Comparison of ENCODE assay signal across 10 cellular contexts in genomic region chr1:204296431-204296988, GRCh38.
DNase-seq lines count a peak whose midpoint lies in the region; ATAC-seq and TF ChIP-seq lines count a peak whose summit lies in the region.
"Had no signal": no experiment of that assay in that cellular context is flagged by ENCODE, and none has a peak within 500 bp of the region (broad histone marks: within the 10 kb centered on the region; RNA-seq: fewer than 3 reads in every experiment).

No MANE protein-coding gene starts in this region.

- no peak for TF ChIP-seq POLR2A in thyroid gland (IDR thresholded peaks at IDR 0.05)

- no peaks in the 10 kb centered on the region for H3K36me3 Mint-ChIP-seq in activated T-helper 17 cell treated with anti-CD3 and anti-CD28 coated beads, Interleukin-2, amount 50 U/mL, for 72 hours (ENCODE audit: low read depth)
- H3K36me3 Mint-ChIP-seq: activated CD4-positive, alpha-beta memory T cell treated with anti-CD3 and anti-CD28 coated beads for 36 hours had no signal

- intact Hi-C loops in heart right ventricle (cut with DNase I) (loop anchor here in 1 of 10 donors (5.0 kb wide), 1 partner anchor 51 kb away; no protein-coding TSS in a partner anchor), sciatic nerve (cut with DNase I) (no loop called here), thyroid gland (cut with DNase I) (no loop called here)

- peak in 3 of 9 donors; percentile 18 to 34 (median 31) for TF ChIP-seq CTCF in heart right ventricle (IDR thresholded peaks at IDR 0.05)
- no peak for TF ChIP-seq CTCF in thyroid gland (IDR thresholded peaks at IDR 0.05)

- H3K4me3 Mint-ChIP-seq in activated T-helper 17 cell treated with anti-CD3 and anti-CD28 coated beads, Interleukin-2, amount 50 U/mL, for 72 hours = no peak overlapping the region
- H3K4me3 Mint-ChIP-seq: activated CD4-positive, alpha-beta memory T cell treated with anti-CD3 and anti-CD28 coated beads for 36 hours had no signal

- H3K9me3 ChIP-seq in heart right ventricle = no peaks in the 10 kb centered on the region
- H3K9me3 ChIP-seq in thyroid gland = no peaks in the 10 kb centered on the region

- no peak overlapping the region for H3K27ac Mint-ChIP-seq in activated T-helper 17 cell treated with anti-CD3 and anti-CD28 coated beads, Interleukin-2, amount 50 U/mL, for 72 hours
- H3K27ac Mint-ChIP-seq: activated CD4-positive, alpha-beta memory T cell treated with anti-CD3 and anti-CD28 coated beads for 36 hours had no signal

- ATAC-seq in heart right ventricle = peak in 7 of 8 donors; percentile 31 to 82 (median 54)
- ATAC-seq in sciatic nerve = peak; percentile 61
- ATAC-seq in activated T-helper 17 cell treated with anti-CD3 and anti-CD28 coated beads, Interleukin-2, amount 50 U/mL, for 72 hours (replicated peaks) = no peak
- ATAC-seq in GM18858 (IDR thresholded peaks at IDR 0.05; ENCODE audit: unreplicated experiment) = no peak

- H3K27ac ChIP-seq in heart right ventricle (peak overlapping the region in 9 of 10 donors; percentile 35 to 85 (median 60)), thyroid gland (no peak overlapping the region)

- H3K36me3 ChIP-seq in heart right ventricle = no peaks in the 10 kb centered on the region
- H3K36me3 ChIP-seq in thyroid gland = no peaks in the 10 kb centered on the region

- H3K4me1 ChIP-seq in heart right ventricle = peaks cover 22 to 76% (median 49%) of the 10 kb centered on the region in 9 donors
- no peaks in the 10 kb centered on the region for H3K4me1 ChIP-seq in thyroid gland

- H3K4me3 ChIP-seq in heart right ventricle (no peak overlapping the region), thyroid gland (replicated peaks in 1 of 3) (no peak overlapping the region)

- no peaks in the 10 kb centered on the region for H3K4me1 Mint-ChIP-seq in activated T-helper 17 cell treated with anti-CD3 and anti-CD28 coated beads, Interleukin-2, amount 50 U/mL, for 72 hours

- H3K27me3 Mint-ChIP-seq in activated T-helper 17 cell treated with anti-CD3 and anti-CD28 coated beads, Interleukin-2, amount 50 U/mL, for 72 hours = peaks cover 27% of the 10 kb centered on the region

- H3K9me3 Mint-ChIP-seq in activated T-helper 17 cell treated with anti-CD3 and anti-CD28 coated beads, Interleukin-2, amount 50 U/mL, for 72 hours = no peaks in the 10 kb centered on the region
- H3K9me3 Mint-ChIP-seq: activated CD4-positive, alpha-beta memory T cell treated with anti-CD3 and anti-CD28 coated beads for 36 hours had no signal

- H3K27me3 ChIP-seq in heart right ventricle = no peaks in the 10 kb centered on the region
- H3K27me3 ChIP-seq in thyroid gland = no peaks in the 10 kb centered on the region

- peak; percentile 98 for DNase-seq in EL
- DNase-seq in T1000 (lab: John Stamatoyannopoulos, UW) = peak; percentile 74
- no peak for DNase-seq in heart right ventricle
- DNase-seq in sciatic nerve (ENCODE audit: low spot score) = no peak
- DNase-seq in activated CD4-positive, alpha-beta T cell treated with anti-CD3 and anti-CD28 coated beads, Interleukin-2, amount 50 U/mL, for 48 hours = no peak
- no peak for DNase-seq in thyroid gland
- DNase-seq: activated CD4-positive, alpha-beta memory T cell treated with anti-CD3 and anti-CD28 coated beads for 36 hours; NCI-H187 had no signal

- 29 to 44% methylated on average over 7 of the region's 7 CpGs for WGBS in heart right ventricle, 2 donors
- 49 to 69% methylated on average over 7 of the region's 7 CpGs for WGBS in thyroid gland, 2 donors

Comparison
In these comparisons a context has a peak if more than half of its experiments do, and no peak if none do; other contexts are left out.
1. DNase-seq: peak in EL (single experiment) and T1000 (single experiment); none in heart right ventricle (0 of 2), sciatic nerve (single experiment), activated CD4-positive, alpha-beta T cell treated with anti-CD3 and anti-CD28 coated beads, Interleukin-2, amount 50 U/mL, for 48 hours (0 of 2) and thyroid gland (0 of 2).
2. ATAC-seq: peak in heart right ventricle (7 of 8) and sciatic nerve (single experiment); none in activated T-helper 17 cell treated with anti-CD3 and anti-CD28 coated beads, Interleukin-2, amount 50 U/mL, for 72 hours (single experiment) and GM18858 (single experiment).
3. H3K27ac ChIP-seq: peak in heart right ventricle (9 of 10); none in thyroid gland (0 of 3).